Comparison of ENCODE assay signal across 1 cellular context in the genomic region with DNA sequence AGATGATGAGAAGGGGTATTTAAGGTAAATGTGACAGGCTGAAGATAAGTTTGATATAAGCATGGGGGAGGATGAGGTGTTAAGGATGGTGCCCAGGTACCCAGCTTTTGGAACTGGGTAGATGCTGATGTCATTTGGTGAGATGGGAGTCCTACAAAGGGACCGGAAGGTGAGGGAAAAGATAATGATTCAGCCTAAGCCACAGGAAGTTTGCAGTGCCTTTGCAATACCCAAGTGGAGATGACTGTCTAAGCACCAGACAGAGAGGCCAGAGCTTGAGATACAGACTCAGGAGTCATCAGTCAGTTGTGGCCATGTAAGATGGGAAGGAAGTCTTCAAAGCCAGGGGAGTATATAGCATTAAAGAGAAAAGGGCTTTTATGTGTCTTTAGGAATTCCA.
TF ChIP-seq lines count a peak whose summit lies in the region.

No MANE protein-coding gene starts in this region.

TF ChIP-seq in SK-N-SH treated with all-trans-retinoic acid at 6 μM for 48 hours, 23 proteins besides CTCF, POLR2A, EP300 and RAD21 (continued from another document):
- TF ChIP-seq, protein P1, sequence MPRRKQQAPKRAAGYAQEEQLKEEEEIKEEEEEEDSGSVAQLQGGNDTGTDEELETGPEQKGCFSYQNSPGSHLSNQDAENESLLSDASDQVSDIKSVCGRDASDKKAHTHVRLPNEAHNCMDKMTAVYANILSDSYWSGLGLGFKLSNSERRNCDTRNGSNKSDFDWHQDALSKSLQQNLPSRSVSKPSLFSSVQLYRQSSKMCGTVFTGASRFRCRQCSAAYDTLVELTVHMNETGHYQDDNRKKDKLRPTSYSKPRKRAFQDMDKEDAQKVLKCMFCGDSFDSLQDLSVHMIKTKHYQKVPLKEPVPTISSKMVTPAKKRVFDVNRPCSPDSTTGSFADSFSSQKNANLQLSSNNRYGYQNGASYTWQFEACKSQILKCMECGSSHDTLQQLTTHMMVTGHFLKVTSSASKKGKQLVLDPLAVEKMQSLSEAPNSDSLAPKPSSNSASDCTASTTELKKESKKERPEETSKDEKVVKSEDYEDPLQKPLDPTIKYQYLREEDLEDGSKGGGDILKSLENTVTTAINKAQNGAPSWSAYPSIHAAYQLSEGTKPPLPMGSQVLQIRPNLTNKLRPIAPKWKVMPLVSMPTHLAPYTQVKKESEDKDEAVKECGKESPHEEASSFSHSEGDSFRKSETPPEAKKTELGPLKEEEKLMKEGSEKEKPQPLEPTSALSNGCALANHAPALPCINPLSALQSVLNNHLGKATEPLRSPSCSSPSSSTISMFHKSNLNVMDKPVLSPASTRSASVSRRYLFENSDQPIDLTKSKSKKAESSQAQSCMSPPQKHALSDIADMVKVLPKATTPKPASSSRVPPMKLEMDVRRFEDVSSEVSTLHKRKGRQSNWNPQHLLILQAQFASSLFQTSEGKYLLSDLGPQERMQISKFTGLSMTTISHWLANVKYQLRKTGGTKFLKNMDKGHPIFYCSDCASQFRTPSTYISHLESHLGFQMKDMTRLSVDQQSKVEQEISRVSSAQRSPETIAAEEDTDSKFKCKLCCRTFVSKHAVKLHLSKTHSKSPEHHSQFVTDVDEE (CRISPR knock-in tag; IDR thresholded peaks at IDR 0.05) = no peak
- TF ChIP-seq ISL1 (CRISPR knock-in tag; IDR thresholded peaks at IDR 0.05) = no peak
